In genomic region chr4:80101768-80102116, GRCh38 we compare ENCODE assay signal across 1 cellular context.
TF ChIP-seq lines count a peak whose summit lies in the region.

No MANE protein-coding gene starts in this region.

TF ChIP-seq in K562, 482 proteins besides CTCF, POLR2A, EP300 and RAD21 (continued from another document):
- TF ChIP-seq CHCHD3 (CRISPR knock-in tag; IDR thresholded peaks at IDR 0.05) (no peak), ETS1 (conservative IDR thresholded peaks at IDR 0.05; ENCODE audit: control insufficient read depth, low read depth, low read length) (no peak), RCOR1 (IDR thresholded peaks at IDR 0.05; ENCODE audit: borderline replicate concordance in 1 of 2, low read depth in 2 of 2, low read length in 2 of 2) (no peak), HEY1 (CRISPR knock-in tag; IDR thresholded peaks at IDR 0.05; ENCODE audit: borderline replicate concordance) (no peak), C11orf30 (IDR thresholded peaks at IDR 0.05; ENCODE audit: low read depth) (peak; percentile 69), RHOXF2B (CRISPR knock-in tag; conservative IDR thresholded peaks at IDR 0.05) (no peak), SNIP1 (IDR thresholded peaks at IDR 0.05; ENCODE audit: low read depth) (no peak), CREB1 (IDR thresholded peaks at IDR 0.05) (no peak), CREB1 (CRISPR knock-in tag; IDR thresholded peaks at IDR 0.05) (no peak), ZNF316 (IDR thresholded peaks at IDR 0.05) (peak; percentile 87), FOXJ2 (tag; IDR thresholded peaks at IDR 0.05) (no peak), ZNF830 (CRISPR knock-in tag; IDR thresholded peaks at IDR 0.05) (no peak), POLR2H (tag; IDR thresholded peaks at IDR 0.05; ENCODE audit: low read depth) (no peak), MAFG (tag; conservative IDR thresholded peaks at IDR 0.05) (peak; percentile 35), CCNT2 (IDR thresholded peaks at IDR 0.05; ENCODE audit: borderline replicate concordance, extremely low read depth, insufficient read length, low read depth, low read length) (no peak), FOSL1 (tag; conservative IDR thresholded peaks at IDR 0.05) (peak; percentile 44), CHD4 (IDR thresholded peaks at IDR 0.05; ENCODE audit: insufficient read depth, insufficient replicate concordance, low read depth, low read length, poor library complexity, severe bottlenecking) (no peak)
